In the genomic region with DNA sequence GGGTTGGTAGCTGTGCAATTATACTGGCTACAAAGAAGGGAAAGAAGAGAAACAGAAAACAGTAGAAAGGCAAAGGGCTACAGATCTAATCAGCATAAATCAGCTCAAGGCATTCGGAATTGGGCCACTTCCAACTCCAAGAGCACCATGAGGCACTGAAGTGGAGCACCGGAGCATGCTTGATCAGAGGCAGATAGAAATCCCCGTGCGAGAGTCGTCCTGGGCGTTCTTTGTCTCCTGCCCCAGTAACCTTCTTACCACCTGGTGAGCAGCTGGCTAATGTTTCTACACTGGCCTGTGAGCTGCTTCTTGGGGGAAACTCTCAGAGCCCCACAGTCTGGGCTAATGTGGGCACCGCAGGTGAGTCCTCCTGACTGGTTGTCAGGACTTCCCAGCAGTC, we compare ENCODE assay signal across 13 cellular contexts. TPM values are rescaled to one million over a fixed set of nuclear protein-coding genes. Genes with fewer than 3 reads are reported as not detected.
A peak's percentile ranks its signal among the peaks of the same experiment; 100 is the strongest.
DNase-seq lines count a peak whose midpoint lies in the region; ATAC-seq and TF ChIP-seq lines count a peak whose summit lies in the region.
"Had no signal": no experiment of that assay in that cellular context is flagged by ENCODE, and none has a peak within 500 bp of the region (broad histone marks: within the 10 kb centered on the region; RNA-seq: fewer than 3 reads in every experiment).

No MANE protein-coding gene starts in this region.

- no peak for TF ChIP-seq POLR2A in esophagus squamous epithelium (IDR thresholded peaks at IDR 0.05)

- H3K4me1 ChIP-seq in esophagus squamous epithelium (peaks cover 14 to 91% (median 44%) of the 10 kb centered on the region in 3 donors), upper lobe of right lung (peaks cover 100% of the 10 kb centered on the region)

- H3K27me3 ChIP-seq in esophagus squamous epithelium (peaks cover 0 to 37% (median 0%) of the 10 kb centered on the region in 4 donors), upper lobe of right lung (no peaks in the 10 kb centered on the region)

- peaks cover 16% of the 10 kb centered on the region for H3K36me3 Mint-ChIP-seq in neural crest cell (ENCODE audit: low read depth)
- H3K36me3 Mint-ChIP-seq in HFFc6 (ENCODE audit: low read depth) = peaks cover 48% of the 10 kb centered on the region

- H3K27ac Mint-ChIP-seq in neural crest cell (ENCODE audit: unreplicated experiment) (peak overlapping the region; percentile 65), HFFc6 (no peak overlapping the region)
- H3K27ac Mint-ChIP-seq: activated naive CD8-positive, alpha-beta T cell had no signal

- intact Hi-C loops in esophagus squamous epithelium (cut with DNase I) (no loop called here), upper lobe of right lung (cut with DNase I) (no loop called here)

- H3K27ac ChIP-seq in esophagus squamous epithelium (peak overlapping the region in 3 of 4 donors; percentile 2 to 69 (median 33)), upper lobe of right lung (peak overlapping the region; percentile 94)
- H3K27ac ChIP-seq: HL-60 had no signal

- H3K9me3 Mint-ChIP-seq in neural crest cell (no peaks in the 10 kb centered on the region), HFFc6 (no peaks in the 10 kb centered on the region)
- H3K9me3 Mint-ChIP-seq: naive thymus-derived CD4-positive, alpha-beta T cell had no signal

- no peak overlapping the region for H3K4me3 Mint-ChIP-seq in neural crest cell
- H3K4me3 Mint-ChIP-seq in HFFc6 = no peak overlapping the region
- H3K4me3 Mint-ChIP-seq: activated naive CD8-positive, alpha-beta T cell; naive thymus-derived CD4-positive, alpha-beta T cell had no signal

- 69 to 88% methylated on average over 2 to 7 of the region's 7 CpGs for WGBS in esophagus squamous epithelium, 2 donors

- H3K4me1 Mint-ChIP-seq in neural crest cell (peaks cover 60% of the 10 kb centered on the region), HFFc6 (ENCODE audit: low read depth) (peaks cover 62% of the 10 kb centered on the region)

- H3K9me3 ChIP-seq in esophagus squamous epithelium (no peaks in the 10 kb centered on the region), upper lobe of right lung (no peaks in the 10 kb centered on the region)

- DNase-seq in NCI-H2171 treated with DMSO at 0.1 percent for 48 hours (lab: John Stamatoyannopoulos, UW) (peak; percentile 43), NCI-H2171 (lab: John Stamatoyannopoulos, UW) (no peak), esophagus squamous epithelium (lab: John Stamatoyannopoulos, UW) (no peak), neural crest cell (ENCODE audit: low read depth, low spot score) (no peak), upper lobe of right lung (no peak), NCI-H510A treated with DMSO at 0.1 percent for 48 hours (lab: John Stamatoyannopoulos, UW) (no peak), HFFc6 (no peak)
- DNase-seq in activated naive CD4-positive, alpha-beta T cell treated with Interleukin-2 at 50 U/mL for 16 hours = no peak
- DNase-seq: activated CD8-positive, alpha-beta memory T cell treated with anti-CD3 and anti-CD28 coated beads for 24 hours; naive thymus-derived CD4-positive, alpha-beta T cell; RPMI8226 had no signal

- ATAC-seq in upper lobe of right lung = peak; percentile 12
- ATAC-seq: naive thymus-derived CD4-positive, alpha-beta T cell had no signal

- TF ChIP-seq CTCF in esophagus squamous epithelium (IDR thresholded peaks at IDR 0.05) (no peak), neural crest cell (conservative IDR thresholded peaks at IDR 0.05) (no peak), upper lobe of right lung (IDR thresholded peaks at IDR 0.05) (no peak), HFFc6 (IDR thresholded peaks at IDR 0.05) (no peak)

- H3K36me3 ChIP-seq in esophagus squamous epithelium = peaks cover 0 to 4% (median 0%) of the 10 kb centered on the region in 3 donors
- H3K36me3 ChIP-seq in upper lobe of right lung = peaks cover 43% of the 10 kb centered on the region

- no peak overlapping the region for H3K4me3 ChIP-seq in esophagus squamous epithelium
- peak overlapping the region; percentile 7 for H3K4me3 ChIP-seq in upper lobe of right lung

- no peaks in the 10 kb centered on the region for H3K27me3 Mint-ChIP-seq in neural crest cell (ENCODE audit: low read depth)
- H3K27me3 Mint-ChIP-seq in HFFc6 (ENCODE audit: insufficient read depth) = peaks cover 4% of the 10 kb centered on the region; the same call in 1 of the 2 replicates
- H3K27me3 Mint-ChIP-seq: activated naive CD8-positive, alpha-beta T cell; naive thymus-derived CD4-positive, alpha-beta T cell had no signal

RNA-seq across cellular contexts. Expression of a gene that starts 16.7 kb away (rescaled TPM):
- 10 to 100 TPM in 2 of 4 donors, 1 to 10 TPM in 2; 7.7 to 14.9 (median 10.9) TPM for total RNA-seq in esophagus squamous epithelium
- 14.1 and 15.7 TPM in 2 replicates for total RNA-seq in neural crest cell
- 194 TPM for total RNA-seq in upper lobe of right lung
- 10 to 100 TPM; 10.3 to 19.9 (median 12.6) TPM for total RNA-seq in HFFc6 (2021; fragmentation: NEBNext Ultra II Directional; extraction: Animal tissue kit (Norgen Biotek cat#: 25700))
